Comparison of ENCODE assay signal across 8 cellular contexts in the genomic region with DNA sequence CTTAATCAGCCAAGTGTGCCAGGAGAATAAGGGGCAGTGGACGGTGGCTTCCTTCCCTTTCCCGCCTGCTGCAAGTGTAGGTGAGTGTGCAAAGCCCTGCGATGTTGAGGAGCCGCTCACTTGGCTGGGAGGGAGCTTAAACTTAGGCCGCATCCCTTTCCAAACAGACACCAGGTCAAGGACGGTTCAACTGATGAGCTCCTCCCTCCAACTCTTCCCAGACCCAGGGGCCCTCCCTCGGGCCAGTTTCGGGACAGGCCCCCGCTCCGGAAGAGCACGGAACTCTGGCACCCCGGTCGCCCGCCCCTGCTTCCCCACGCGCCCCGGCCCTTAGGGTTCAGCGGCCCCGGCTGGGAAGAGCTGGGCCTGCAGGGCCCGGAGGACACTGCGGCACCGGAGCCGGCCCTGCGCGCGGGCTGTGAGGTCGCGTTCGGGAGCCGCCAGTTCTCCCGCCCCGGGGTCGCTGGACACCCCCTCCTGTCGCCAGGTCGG. TPM values are rescaled to one million over a fixed set of nuclear protein-coding genes. Genes with fewer than 3 reads are reported as not detected.
DNase-seq lines count a peak whose midpoint lies in the region; ATAC-seq and TF ChIP-seq lines count a peak whose summit lies in the region.

No MANE protein-coding gene starts in this region.

- H3K4me3 ChIP-seq in Caco-2 (ENCODE audit: low read depth, low read length) (peak overlapping the region; percentile 99), foreskin fibroblast (ENCODE audit: low read depth in 1 of 2, low read length in 2 of 2) (peak overlapping the region; percentile 81 to 84), neutrophil (ENCODE audit: low read depth in 1 of 2, low read length in 1 of 2) (peak overlapping the region; percentile 76 to 96)

- no peaks in the 10 kb centered on the region for H3K4me1 ChIP-seq in Caco-2
- peaks cover 24 to 25% of the 10 kb centered on the region in 2 experiments for H3K4me1 ChIP-seq in neutrophil (ENCODE audit: control insufficient read depth in 1 of 2, insufficient read depth in 1 of 2, low read depth in 1 of 2, low read length in 1 of 2)

- peak; percentile 30 for ATAC-seq in GM19455 (IDR thresholded peaks at IDR 0.05; ENCODE audit: unreplicated experiment)
- peak; percentile 11 for ATAC-seq in HG03565 (IDR thresholded peaks at IDR 0.05; ENCODE audit: unreplicated experiment)
- ATAC-seq in activated CD4-positive, CD25-positive, alpha-beta regulatory T cell treated with anti-CD3 and anti-CD28 coated beads, Interleukin-2, amount 50 U/mL, for 24 hours = peak; percentile 17 to 30
- no peak for ATAC-seq in GM18870 (IDR thresholded peaks at IDR 0.05; ENCODE audit: unreplicated experiment)

- POLR2A ChIA-PET in Caco-2 (lab: Charles Lee) = no interaction called here

- H3K4me3 Mint-ChIP-seq in Caco-2 (ENCODE audit: unreplicated experiment) = peak overlapping the region; percentile 96

- no peak for TF ChIP-seq CTCF in Caco-2 (IDR thresholded peaks at IDR 0.05; ENCODE audit: insufficient read depth in 1 of 2, low read depth in 1 of 2, low read length in 1 of 2, severe bottlenecking in 1 of 2, unreplicated experiment in 1 of 2)
- no peak for TF ChIP-seq CTCF in foreskin fibroblast (IDR thresholded peaks at IDR 0.05; ENCODE audit: low read depth, low read length)
- no peak for TF ChIP-seq CTCF in neutrophil (IDR thresholded peaks at IDR 0.05)

- H3K27ac ChIP-seq in neutrophil = peak overlapping the region; percentile 90

- BruUV-seq in Caco-2 (replicated peaks; lab: Mats Ljungman, UMichigan) = no TSS peak

- DNase-seq in Caco-2 (peak in 1 of 2 experiments; percentile 32), foreskin fibroblast (peak; percentile 31 to 63)
- DNase-seq in activated effector memory CD4-positive, alpha-beta T cell treated with Interleukin-2 at 50 U/mL for 16 hours = no peak

- no peaks in the 10 kb centered on the region for H3K9me3 ChIP-seq in Caco-2
- no peaks in the 10 kb centered on the region for H3K9me3 ChIP-seq in neutrophil

- peaks cover 7% of the 10 kb centered on the region for H3K4me1 Mint-ChIP-seq in Caco-2 (ENCODE audit: low read depth, unreplicated experiment)

- peak overlapping the region; percentile 93 for H3K27ac Mint-ChIP-seq in Caco-2 (ENCODE audit: unreplicated experiment)

- H3K27me3 ChIP-seq in Caco-2 (replicated peaks; ENCODE audit: control insufficient read depth, insufficient read depth, low read length) (no peaks in the 10 kb centered on the region), neutrophil (no peaks in the 10 kb centered on the region)

- H3K36me3 ChIP-seq in Caco-2 (ENCODE audit: control insufficient read depth, insufficient read depth, low read length) = peaks cover 8% of the 10 kb centered on the region
- H3K36me3 ChIP-seq in neutrophil = peaks cover 40% of the 10 kb centered on the region

- peaks cover 58% of the 10 kb centered on the region for H3K36me3 Mint-ChIP-seq in Caco-2 (ENCODE audit: insufficient read depth, unreplicated experiment)

- intact Hi-C loops in Caco-2 (cut with micrococcal nuclease; ENCODE audit: unreplicated experiment) = no loop called here

- no peaks in the 10 kb centered on the region for H3K9me3 Mint-ChIP-seq in Caco-2 (ENCODE audit: unreplicated experiment)

- CTCF ChIA-PET in Caco-2 (lab: Charles Lee) = interaction anchor here (0.6 kb wide), 1 partner anchor 36 kb away, joined by 3 read pairs; no protein-coding TSS in a partner anchor

- no peaks in the 10 kb centered on the region for H3K27me3 Mint-ChIP-seq in Caco-2 (ENCODE audit: insufficient read depth, unreplicated experiment)

RNA-seq across cellular contexts. Expression of gene MRPL36, which starts 0.5 kb away (rescaled TPM):
- total RNA-seq in Caco-2 (2022) = 65.9 and 68.4 TPM in 2 replicates

RNA-seq across cellular contexts. Expression of gene NDUFS6, which starts 2.1 kb away (rescaled TPM):
- total RNA-seq in Caco-2 (2022) = 59.7 and 65.0 TPM in 2 replicates
